21 cellular contexts compared by ENCODE assay signal in genomic region chr11:253160-253885, GRCh38. TPM values are rescaled to one million over a fixed set of nuclear protein-coding genes. Genes with fewer than 3 reads are reported as not detected.
"Had no signal": no experiment of that assay in that cellular context is flagged by ENCODE, and none has a peak within 500 bp of the region (broad histone marks: within the 10 kb centered on the region; RNA-seq: fewer than 3 reads in every experiment).

No MANE protein-coding gene starts in this region.

- DNase-seq: activated CD4-positive, alpha-beta T cell treated with anti-CD3 and anti-CD28 coated beads for 4 hours; activated CD8-positive, alpha-beta memory T cell treated with anti-CD3 and anti-CD28 coated beads, Interleukin-2, amount 50 U/mL, for 48 hours; activated CD8-positive, alpha-beta T cell treated with anti-CD3 and anti-CD28 coated beads, Interleukin-2, amount 10 ng/mL, durations not matched to agents 7 days and 5 days; activated naive CD4-positive, alpha-beta T cell; activated naive CD8-positive, alpha-beta T cell treated with anti-CD3 and anti-CD28 coated beads, Interleukin-2, amount 50 U/mL, for 24 hours; dorsolateral prefrontal cortex; left cardiac atrium; mucosa of descending colon; sigmoid colon; stimulated activated CD4-positive, alpha-beta T cell treated with anti-CD3 and anti-CD28 coated beads, Interleukin-12 subunit alpha, Interleukin-12 subunit beta, amount 100 ng/mL, for 4 hours; T1000; testis; WERI-Rb-1 had no signal

- H3K27ac Mint-ChIP-seq: activated CD8-positive, alpha-beta T cell treated with anti-CD3 and anti-CD28 coated beads, Interleukin-2, amount 10 ng/mL, durations not matched to agents 7 days and 5 days; activated naive CD8-positive, alpha-beta T cell treated with anti-CD3 and anti-CD28 coated beads, Interleukin-2, amount 50 U/mL, for 24 hours; natural killer cell treated with Interleukin-12 subunit alpha and Interleukin-12 subunit beta and Interleukin-15 and Interleukin-18, amount 100 ng/mL, for 72 hours; stimulated activated naive CD8-positive, alpha-beta T cell treated with anti-CD3 and anti-CD28 coated beads, Interleukin-15, Interleukin-2, amounts not matched to agents 100 ng/mL and 50 ng/mL, for 24 hours had no signal

- H3K27me3 ChIP-seq: ascending aorta, dorsolateral prefrontal cortex, esophagus muscularis mucosa, sigmoid colon, testis had no signal

- FAIRE-seq: endometrium had no signal

- H3K27me3 Mint-ChIP-seq: activated naive CD8-positive, alpha-beta T cell treated with anti-CD3 and anti-CD28 coated beads, Interleukin-2, amount 50 U/mL, for 24 hours; natural killer cell treated with Interleukin-12 subunit alpha and Interleukin-12 subunit beta and Interleukin-15 and Interleukin-18, amount 100 ng/mL, for 72 hours; stimulated activated naive CD8-positive, alpha-beta T cell treated with anti-CD3 and anti-CD28 coated beads, Interleukin-15, Interleukin-2, amounts not matched to agents 100 ng/mL and 50 ng/mL, for 24 hours had no signal

- H3K9me3 Mint-ChIP-seq: activated naive CD8-positive, alpha-beta T cell treated with anti-CD3 and anti-CD28 coated beads, Interleukin-2, amount 50 U/mL, for 24 hours; natural killer cell treated with Interleukin-12 subunit alpha and Interleukin-12 subunit beta and Interleukin-15 and Interleukin-18, amount 100 ng/mL, for 72 hours; stimulated activated naive CD8-positive, alpha-beta T cell treated with anti-CD3 and anti-CD28 coated beads, Interleukin-15, Interleukin-2, amounts not matched to agents 100 ng/mL and 50 ng/mL, for 24 hours had no signal

- H3K4me1 ChIP-seq: ascending aorta, esophagus muscularis mucosa, sigmoid colon, testis had no signal

- H3K4me3 Mint-ChIP-seq: activated CD8-positive, alpha-beta T cell treated with anti-CD3 and anti-CD28 coated beads, Interleukin-2, amount 10 ng/mL, durations not matched to agents 7 days and 5 days; activated naive CD8-positive, alpha-beta T cell treated with anti-CD3 and anti-CD28 coated beads, Interleukin-2, amount 50 U/mL, for 24 hours; natural killer cell treated with Interleukin-12 subunit alpha and Interleukin-12 subunit beta and Interleukin-15 and Interleukin-18, amount 100 ng/mL, for 72 hours; stimulated activated naive CD8-positive, alpha-beta T cell treated with anti-CD3 and anti-CD28 coated beads, Interleukin-15, Interleukin-2, amounts not matched to agents 100 ng/mL and 50 ng/mL, for 24 hours had no signal

- H3K9me3 ChIP-seq: ascending aorta, esophagus muscularis mucosa, mucosa of descending colon, sigmoid colon, testis had no signal

- ATAC-seq: activated CD8-positive, alpha-beta T cell treated with anti-CD3 and anti-CD28 coated beads, Interleukin-2, amount 10 ng/mL, durations not matched to agents 7 days and 5 days; activated naive CD8-positive, alpha-beta T cell treated with anti-CD3 and anti-CD28 coated beads, Interleukin-2, amount 50 U/mL, for 24 hours; left cardiac atrium; mucosa of descending colon; natural killer cell treated with Interleukin-12 subunit alpha and Interleukin-12 subunit beta and Interleukin-15 and Interleukin-18, amount 100 ng/mL, for 72 hours had no signal

- H3K27ac ChIP-seq: ascending aorta, dorsolateral prefrontal cortex, esophagus muscularis mucosa, sigmoid colon, testis, WERI-Rb-1 had no signal

- H3K4me3 ChIP-seq: ascending aorta, dorsolateral prefrontal cortex, esophagus muscularis mucosa, mucosa of descending colon, sigmoid colon, testis had no signal

RNA-seq across cellular contexts. Expression of gene NLRP6, which starts 24.9 kb away (rescaled TPM):
- total RNA-seq: ascending aorta, fibroblast of villous mesenchyme, lung microvascular endothelial cell, pulmonary artery endothelial cell had no signal
